ENCODE assay signal across 1 cellular context in genomic region chr5:1414311-1415058, GRCh38.
TF ChIP-seq lines count a peak whose summit lies in the region.

No MANE protein-coding gene starts in this region.

TF ChIP-seq in HepG2, 621 proteins besides CTCF, POLR2A, EP300 and RAD21:
- no peak for TF ChIP-seq ZNF432 (CRISPR knock-in tag; IDR thresholded peaks at IDR 0.05; ENCODE audit: borderline replicate concordance)
- no peak for TF ChIP-seq TRIM24 (CRISPR knock-in tag; IDR thresholded peaks at IDR 0.05)
- TF ChIP-seq STAG1 (CRISPR knock-in tag; IDR thresholded peaks at IDR 0.05): no peak
- TF ChIP-seq HNRNPK (IDR thresholded peaks at IDR 0.05; ENCODE audit: low read depth, low read length, poor library complexity, severe bottlenecking): no peak
- TF ChIP-seq PRDM10 (CRISPR knock-in tag; IDR thresholded peaks at IDR 0.05; ENCODE audit: low read depth): no peak
- no peak for TF ChIP-seq KLF13 (CRISPR knock-in tag; IDR thresholded peaks at IDR 0.05)
- no peak for TF ChIP-seq HOXD1 (CRISPR knock-in tag; IDR thresholded peaks at IDR 0.05)
- TF ChIP-seq AGO2 (optimal IDR thresholded peaks at IDR 0.05; ENCODE audit: low read depth, low read length): no peak
- TF ChIP-seq THAP9 (CRISPR knock-in tag; IDR thresholded peaks at IDR 0.05; ENCODE audit: borderline replicate concordance): no peak
- no peak for TF ChIP-seq ZNF781 (CRISPR knock-in tag; IDR thresholded peaks at IDR 0.05; ENCODE audit: borderline replicate concordance, not compliant biosample characterization)
- no peak for TF ChIP-seq ZNF879 (CRISPR knock-in tag; IDR thresholded peaks at IDR 0.05)
- no peak for TF ChIP-seq GATAD1 (CRISPR knock-in tag; IDR thresholded peaks at IDR 0.05)
- TF ChIP-seq FOXJ3 (CRISPR knock-in tag; IDR thresholded peaks at IDR 0.05; ENCODE audit: borderline replicate concordance): no peak
- TF ChIP-seq MTA3 (CRISPR knock-in tag; IDR thresholded peaks at IDR 0.05): no peak
- no peak for TF ChIP-seq ZNF232 (CRISPR knock-in tag; IDR thresholded peaks at IDR 0.05; ENCODE audit: borderline replicate concordance)
